In genomic region chr11:99795999-99796398, GRCh38 we compare ENCODE assay signal across 22 cellular contexts.
"Had no signal": no experiment of that assay in that cellular context is flagged by ENCODE, and none has a peak within 500 bp of the region (broad histone marks: within the 10 kb centered on the region; RNA-seq: fewer than 3 reads in every experiment).

No MANE protein-coding gene starts in this region.

- H3K79me2 ChIP-seq: hepatocyte had no signal

- H3K27me3 ChIP-seq: esophagus muscularis mucosa, foreskin keratinocyte, gastroesophageal sphincter, heart left ventricle, hepatocyte, ovary, sigmoid colon, transverse colon had no signal

- DNase-seq: dermis blood vessel endothelial cell; effector memory CD4-positive, alpha-beta T cell; foreskin keratinocyte; heart left ventricle; immature natural killer cell; ovary; sigmoid colon; stimulated activated CD4-positive, alpha-beta T cell treated with anti-CD3 and anti-CD28 coated beads, Interleukin-2, amount 100 ng/mL, for 24 hours; stimulated activated CD4-positive, alpha-beta T cell treated with anti-CD3 and anti-CD28 coated beads, Interleukin-4, amount 100 ng/mL, for 24 hours; stimulated activated naive CD4-positive, alpha-beta T cell treated with Interleukin-2 at 50 U/mL for 16 hours; transverse colon had no signal

- H3K9me3 ChIP-seq: gastroesophageal sphincter, ovary, psoas muscle had no signal

- ATAC-seq: foreskin keratinocyte; gastroesophageal sphincter; heart left ventricle; left lobe of liver; psoas muscle; right cardiac atrium; stimulated activated effector memory CD8-positive, alpha-beta T cell treated with anti-CD3 and anti-CD28 coated beads, Interleukin-12 subunit alpha, Interleukin-12 subunit beta, amount 100 ng/mL, for 72 hours had no signal

- H2AFZ ChIP-seq: hepatocyte had no signal

- H3K36me3 ChIP-seq: esophagus muscularis mucosa, gastroesophageal sphincter, heart left ventricle, ovary, sigmoid colon, transverse colon had no signal

- H3K27ac ChIP-seq: coronary artery, esophagus muscularis mucosa, foreskin keratinocyte, gastroesophageal sphincter, heart left ventricle, hepatocyte, ovary, psoas muscle, sigmoid colon, transverse colon had no signal

- H3K4me3 ChIP-seq: coronary artery, esophagus muscularis mucosa, gastroesophageal sphincter, heart left ventricle, hepatocyte, lung, ovary, psoas muscle, sigmoid colon, transverse colon had no signal

- H3K4me1 ChIP-seq: esophagus muscularis mucosa, foreskin keratinocyte, gastroesophageal sphincter, heart left ventricle, psoas muscle, sigmoid colon, transverse colon had no signal

- H3K4me2 ChIP-seq: hepatocyte had no signal

- FAIRE-seq: endothelial cell of umbilical vein, keratinocyte had no signal
